In genomic region chr22:39300198-39300830, GRCh38 we compare ENCODE assay signal across 8 cellular contexts. TPM values are rescaled to one million over a fixed set of nuclear protein-coding genes. Genes with fewer than 3 reads are reported as not detected.
DNase-seq lines count a peak whose midpoint lies in the region; ATAC-seq and TF ChIP-seq lines count a peak whose summit lies in the region.

No MANE protein-coding gene starts in this region.

- no peak; the same call in 2 of the 3 replicates for TF ChIP-seq CTCF in H9 (conservative IDR thresholded peaks at IDR 0.05)
- no peak for TF ChIP-seq CTCF in activated B cell treated with CpG ODN at 0.5 μM for 24 hours (IDR thresholded peaks at IDR 0.05)
- TF ChIP-seq CTCF in brain microvascular endothelial cell (IDR thresholded peaks at IDR 0.05; ENCODE audit: low read depth, low read length, missing control alignments): no peak

- no peak overlapping the region for H3K14ac ChIP-seq in H9 (ENCODE audit: insufficient read depth, low read length)

- in situ Hi-C loops in brain microvascular endothelial cell (cut with HindIII; ENCODE audit: low pct_ligation_motif_present, low sequenced_read_pairs): no loop called here

- WGBS in H9 (ENCODE audit: extremely low coverage, insufficient read length, low lambda C conversion rate): no CpG with 5 or more reads among the region's 19 CpGs

- H3K79me2 ChIP-seq in H9 (ENCODE audit: insufficient read depth, low read length): no peaks in the 10 kb centered on the region

- H3K4me1 ChIP-seq in H9 (ENCODE audit: insufficient read depth, low read length): no peaks in the 10 kb centered on the region

- no peak overlapping the region for H3K23ac ChIP-seq in H9 (ENCODE audit: insufficient read length, low read depth, low read length)

- H3K27ac Mint-ChIP-seq in H9: peak overlapping the region; percentile 18 to 86 (median 46); a peak in 2 of 7 replicates
- peak overlapping the region; percentile 57 for H3K27ac Mint-ChIP-seq in activated B cell treated with CpG ODN at 0.5 μM for 24 hours
- peak overlapping the region; percentile 69 for H3K27ac Mint-ChIP-seq in stimulated activated effector memory CD8-positive, alpha-beta T cell treated with anti-CD3 and anti-CD28 coated beads, Interleukin-12 subunit alpha, Interleukin-12 subunit beta, amount 100 ng/mL, for 72 hours

- DNase-seq in H9: no peak
- no peak for DNase-seq in activated B cell treated with CpG ODN at 0.5 μM for 24 hours
- no peak for DNase-seq in stimulated activated effector memory CD8-positive, alpha-beta T cell treated with anti-CD3 and anti-CD28 coated beads, Interleukin-12 subunit alpha, Interleukin-12 subunit beta, amount 100 ng/mL, for 72 hours (ENCODE audit: low spot score in 2 of 2)
- DNase-seq in iPS-NIHi11 (ENCODE audit: low spot score): no peak
- DNase-seq in NCI-H774 (lab: John Stamatoyannopoulos, UW): no peak
- no peak for DNase-seq in brain microvascular endothelial cell

- no peak overlapping the region for H4K5ac ChIP-seq in H9 (ENCODE audit: insufficient read length, low read depth, low read length)

- H2BK20ac ChIP-seq in H9 (ENCODE audit: low read depth, low read length, poor library complexity, severe bottlenecking): no peak overlapping the region

- no peak overlapping the region for H2AFZ ChIP-seq in H9 (ENCODE audit: low read length)

- no peak overlapping the region for H2BK15ac ChIP-seq in H9 (ENCODE audit: low read depth, low read length)

- peak overlapping the region in 1 of 2 experiments; percentile 0; a peak in 2 of 5 replicates for H3K4me3 Mint-ChIP-seq in H9
- H3K4me3 Mint-ChIP-seq in activated B cell treated with CpG ODN at 0.5 μM for 24 hours: peak overlapping the region; percentile 50
- no peak overlapping the region for H3K4me3 Mint-ChIP-seq in stimulated activated effector memory CD8-positive, alpha-beta T cell treated with anti-CD3 and anti-CD28 coated beads, Interleukin-12 subunit alpha, Interleukin-12 subunit beta, amount 100 ng/mL, for 72 hours

- H3K27me3 Mint-ChIP-seq in H9 (ENCODE audit: low read depth): peaks cover 8% of the 10 kb centered on the region
- H3K27me3 Mint-ChIP-seq in activated B cell treated with CpG ODN at 0.5 μM for 24 hours: no peaks in the 10 kb centered on the region

- ATAC-seq in activated B cell treated with CpG ODN at 0.5 μM for 24 hours (ENCODE audit: low read depth): peak; percentile 53
- ATAC-seq in stimulated activated effector memory CD8-positive, alpha-beta T cell treated with anti-CD3 and anti-CD28 coated beads, Interleukin-12 subunit alpha, Interleukin-12 subunit beta, amount 100 ng/mL, for 72 hours: no peak
- no peak for ATAC-seq in GM21737 (IDR thresholded peaks at IDR 0.05; ENCODE audit: unreplicated experiment)

- H3K4me3 ChIP-seq in brain microvascular endothelial cell (ENCODE audit: low read depth, low read length): no peak overlapping the region

- POLR2A ChIA-PET in activated B cell treated with CpG ODN at 0.5 μM for 24 hours (lab: Charles Lee): interaction anchor here (1.3 to 1.8 kb wide), 3 partner anchors 16 to 220 kb away, joined by 4 to 9 read pairs (median 4); partner anchors contain the start of gene RPL3

- H3K4me2 ChIP-seq in H9 (ENCODE audit: insufficient read depth, insufficient read length, low read length): no peak overlapping the region

- no peaks in the 10 kb centered on the region for H4K20me1 ChIP-seq in H9 (ENCODE audit: control insufficient read depth, insufficient read depth, insufficient read length)

- H3K18ac ChIP-seq in H9 (ENCODE audit: insufficient read length, low read depth, low read length): peak overlapping the region; percentile 51

- no peaks in the 10 kb centered on the region for H3K36me3 ChIP-seq in brain microvascular endothelial cell (replicated peaks)

- H3K27ac ChIP-seq in H9 (ENCODE audit: insufficient read length, low read depth, low read length) (no peak overlapping the region), layer of hippocampus (ENCODE audit: low read depth, low read length) (peak overlapping the region; percentile 65), brain microvascular endothelial cell (no peak overlapping the region)

- H3K9ac ChIP-seq in H9 (ENCODE audit: extremely low read depth, insufficient read length, low read length): no peak overlapping the region

- H2BK12ac ChIP-seq in H9 (ENCODE audit: insufficient read length, low read depth, low read length): no peak overlapping the region

- H3K9me3 ChIP-seq in H9 (ENCODE audit: control insufficient read depth, low read depth, low read length): peaks cover 4% of the 10 kb centered on the region

- H2BK5ac ChIP-seq in H9 (ENCODE audit: insufficient read length, low read length): no peak overlapping the region

- no peak overlapping the region for H4K91ac ChIP-seq in H9 (ENCODE audit: insufficient read length, low read depth, low read length)

- CTCF ChIA-PET in activated B cell treated with CpG ODN at 0.5 μM for 24 hours (lab: Charles Lee): interaction anchor here (0.5 to 1.0 kb wide), 3 partner anchors 19 to 1411 kb away, joined by 3 read pairs; partner anchors contain the start of gene RPL3

- peaks cover 2 to 6% of the 10 kb centered on the region in 2 experiments; a peak in 3 of 5 replicates for H3K9me3 Mint-ChIP-seq in H9
- H3K9me3 Mint-ChIP-seq in activated B cell treated with CpG ODN at 0.5 μM for 24 hours: no peaks in the 10 kb centered on the region
- no peaks in the 10 kb centered on the region for H3K9me3 Mint-ChIP-seq in stimulated activated effector memory CD8-positive, alpha-beta T cell treated with anti-CD3 and anti-CD28 coated beads, Interleukin-12 subunit alpha, Interleukin-12 subunit beta, amount 100 ng/mL, for 72 hours

- H2BK120ac ChIP-seq in H9 (ENCODE audit: low read depth, low read length, poor library complexity, severe bottlenecking): no peak overlapping the region

- H3K27me3 ChIP-seq in H9 (ENCODE audit: insufficient read depth, low read length) (0 out of 2 replicates have a peak, but pooled peaks cover 2% of the 10 kb centered on the region), layer of hippocampus (ENCODE audit: control insufficient read depth, insufficient read depth, low read length) (no peaks in the 10 kb centered on the region), brain microvascular endothelial cell (replicated peaks) (no peaks in the 10 kb centered on the region)

- intact Hi-C loops in activated B cell treated with CpG ODN at 0.5 μM for 24 hours (cut with micrococcal nuclease): loop anchor here (10.0 kb wide), 1 partner anchor 46 kb away; no protein-coding TSS in a partner anchor

- H3K36me3 Mint-ChIP-seq in H9 (ENCODE audit: insufficient read depth in 1 of 3, low read depth in 3 of 3) (peaks cover 0 to 6% (median 3%) of the 10 kb centered on the region in 3 experiments; a peak in 2 of 7 replicates), activated B cell treated with CpG ODN at 0.5 μM for 24 hours (ENCODE audit: low read depth) (no peaks in the 10 kb centered on the region)
- H3K36me3 Mint-ChIP-seq in stimulated activated effector memory CD8-positive, alpha-beta T cell treated with anti-CD3 and anti-CD28 coated beads, Interleukin-12 subunit alpha, Interleukin-12 subunit beta, amount 100 ng/mL, for 72 hours: peaks cover 8% of the 10 kb centered on the region

- no peaks in the 10 kb centered on the region for H3K79me1 ChIP-seq in H9 (ENCODE audit: insufficient read depth, low read depth, low read length, poor library complexity, severe bottlenecking)

- peaks cover 25 to 32% of the 10 kb centered on the region in 2 experiments for H3K4me1 Mint-ChIP-seq in H9
- H3K4me1 Mint-ChIP-seq in activated B cell treated with CpG ODN at 0.5 μM for 24 hours: peaks cover 27% of the 10 kb centered on the region
- peaks cover 19% of the 10 kb centered on the region for H3K4me1 Mint-ChIP-seq in stimulated activated effector memory CD8-positive, alpha-beta T cell treated with anti-CD3 and anti-CD28 coated beads, Interleukin-12 subunit alpha, Interleukin-12 subunit beta, amount 100 ng/mL, for 72 hours

- H3K23me2 ChIP-seq in H9 (ENCODE audit: insufficient read length, low read depth, low read length, poor library complexity, severe bottlenecking): no peaks in the 10 kb centered on the region

- no peak overlapping the region for H3T11ph ChIP-seq in H9 (ENCODE audit: low read length)

- H2AK5ac ChIP-seq in H9 (ENCODE audit: insufficient read length, low read length): no peak overlapping the region

- no peak overlapping the region for H3K4ac ChIP-seq in H9 (ENCODE audit: low read depth, low read length)

- no peak overlapping the region for H3K56ac ChIP-seq in H9 (ENCODE audit: insufficient read length, low read depth, low read length)

- no peak overlapping the region for H4K8ac ChIP-seq in H9 (replicated peaks; ENCODE audit: insufficient read length, low read depth, low read length)

RNA-seq across cellular contexts. Expression of gene RPL3, which starts 19.1 kb away (rescaled TPM):
- total RNA-seq in H9 (2021) (2,830 and 2,855 TPM in 2 replicates), activated B cell treated with CpG ODN at 0.5 μM for 24 hours (3,087 and 3,439 TPM in 2 replicates)

RNA-seq across cellular contexts. Expression of gene SYNGR1, which starts 49.5 kb away (rescaled TPM):
- total RNA-seq in H9 (2021) (13.2 and 14.3 TPM in 2 replicates), activated B cell treated with CpG ODN at 0.5 μM for 24 hours (10.0 and 11.4 TPM in 2 replicates)

RNA-seq across cellular contexts. Expression of gene PDGFB, which starts 55.5 kb away (rescaled TPM):
- total RNA-seq in H9 (2021) (6.1 and 7.1 TPM in 2 replicates), activated B cell treated with CpG ODN at 0.5 μM for 24 hours (not detected in 2 replicates)
